2 cellular contexts compared by ENCODE assay signal in the genomic region with DNA sequence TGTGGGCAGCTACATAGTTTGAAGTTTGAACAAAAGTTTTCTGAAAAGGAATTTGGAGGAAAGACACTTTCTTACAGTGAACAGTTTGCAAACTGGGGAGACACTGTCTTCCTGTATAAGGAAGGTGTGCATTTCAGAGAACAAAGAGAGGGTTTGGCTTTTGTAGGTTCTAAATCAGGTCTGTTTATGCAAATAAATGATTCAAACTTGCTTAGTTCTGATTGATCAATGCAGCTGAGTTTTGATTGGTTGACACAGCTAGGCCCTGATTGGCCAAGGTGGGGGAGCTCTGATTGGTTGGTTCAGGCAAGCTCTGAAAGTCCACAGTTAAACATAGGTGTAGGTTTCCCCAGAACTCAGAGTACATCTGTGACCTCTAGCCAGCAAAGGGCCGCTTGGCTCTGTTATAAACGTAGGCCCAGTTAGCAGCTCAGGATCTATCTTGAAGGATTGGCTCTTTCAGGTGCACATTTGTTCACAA.
A peak's percentile ranks its signal among the peaks of the same experiment; 100 is the strongest.
TF ChIP-seq lines count a peak whose summit lies in the region.

No MANE protein-coding gene starts in this region.

TF ChIP-seq in HepG2, 621 proteins besides CTCF, POLR2A, EP300 and RAD21:
- no peak for TF ChIP-seq ZMYM3 (CRISPR knock-in tag; IDR thresholded peaks at IDR 0.05)
- peak; percentile 27; the same call in 1 of the 2 replicates for TF ChIP-seq TAF1 (CRISPR knock-in tag; IDR thresholded peaks at IDR 0.05)
- TF ChIP-seq ZFX (CRISPR knock-in tag; IDR thresholded peaks at IDR 0.05; ENCODE audit: low read depth) = peak; percentile 56; the same call in 1 of the 2 replicates
- 0 out of 2 replicates have a peak, but pooled peaks have one; percentile 34 for TF ChIP-seq ZNF232 (CRISPR knock-in tag; IDR thresholded peaks at IDR 0.05; ENCODE audit: borderline replicate concordance)
- TF ChIP-seq ZFY (CRISPR knock-in tag; IDR thresholded peaks at IDR 0.05) = peak; percentile 58
- TF ChIP-seq SYNCRIP (IDR thresholded peaks at IDR 0.05; ENCODE audit: insufficient read depth, low read depth, low read length) = no peak
- peak; percentile 73 for TF ChIP-seq ZMYM4 (CRISPR knock-in tag; IDR thresholded peaks at IDR 0.05)
- TF ChIP-seq NFYB (CRISPR knock-in tag; IDR thresholded peaks at IDR 0.05) = peak; percentile 74
- no peak for TF ChIP-seq FOXO1 (CRISPR knock-in tag; IDR thresholded peaks at IDR 0.05)
- TF ChIP-seq POLR2AphosphoS5 (IDR thresholded peaks at IDR 0.05; ENCODE audit: low read depth, low read length) = peak; percentile 39; the same call in 1 of the 2 replicates
- peak; percentile 77 for TF ChIP-seq NFYC (CRISPR knock-in tag; IDR thresholded peaks at IDR 0.05)
- TF ChIP-seq ELF4 (CRISPR knock-in tag; IDR thresholded peaks at IDR 0.05; ENCODE audit: borderline replicate concordance) = no peak
- TF ChIP-seq GATAD2A (CRISPR knock-in tag; IDR thresholded peaks at IDR 0.05) = 0 out of 2 replicates have a peak, but pooled peaks have one; percentile 2
- TF ChIP-seq DR1 (CRISPR knock-in tag; IDR thresholded peaks at IDR 0.05) = no peak

TF ChIP-seq in SK-N-SH, 30 proteins besides CTCF, POLR2A, EP300 and RAD21:
- TF ChIP-seq TEAD4 (IDR thresholded peaks at IDR 0.05; ENCODE audit: borderline replicate concordance, insufficient read depth) = no peak
- no peak for TF ChIP-seq MEF2A (IDR thresholded peaks at IDR 0.05; ENCODE audit: borderline replicate concordance, low read depth)
- no peak for TF ChIP-seq POLR2AphosphoS5 (IDR thresholded peaks at IDR 0.05; ENCODE audit: low read depth, low read length)
- no peak for TF ChIP-seq RXRA (IDR thresholded peaks at IDR 0.05; ENCODE audit: borderline replicate concordance, low read depth)
- TF ChIP-seq, protein P1, sequence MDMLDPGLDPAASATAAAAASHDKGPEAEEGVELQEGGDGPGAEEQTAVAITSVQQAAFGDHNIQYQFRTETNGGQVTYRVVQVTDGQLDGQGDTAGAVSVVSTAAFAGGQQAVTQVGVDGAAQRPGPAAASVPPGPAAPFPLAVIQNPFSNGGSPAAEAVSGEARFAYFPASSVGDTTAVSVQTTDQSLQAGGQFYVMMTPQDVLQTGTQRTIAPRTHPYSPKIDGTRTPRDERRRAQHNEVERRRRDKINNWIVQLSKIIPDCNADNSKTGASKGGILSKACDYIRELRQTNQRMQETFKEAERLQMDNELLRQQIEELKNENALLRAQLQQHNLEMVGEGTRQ (IDR thresholded peaks at IDR 0.05; ENCODE audit: borderline replicate concordance, low read depth, low read length) = no peak
- no peak for TF ChIP-seq ELF1 (IDR thresholded peaks at IDR 0.05)
- TF ChIP-seq, protein P2, sequence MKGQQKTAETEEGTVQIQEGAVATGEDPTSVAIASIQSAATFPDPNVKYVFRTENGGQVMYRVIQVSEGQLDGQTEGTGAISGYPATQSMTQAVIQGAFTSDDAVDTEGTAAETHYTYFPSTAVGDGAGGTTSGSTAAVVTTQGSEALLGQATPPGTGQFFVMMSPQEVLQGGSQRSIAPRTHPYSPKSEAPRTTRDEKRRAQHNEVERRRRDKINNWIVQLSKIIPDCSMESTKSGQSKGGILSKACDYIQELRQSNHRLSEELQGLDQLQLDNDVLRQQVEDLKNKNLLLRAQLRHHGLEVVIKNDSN (IDR thresholded peaks at IDR 0.05; ENCODE audit: borderline replicate concordance, low read depth) = no peak
- TF ChIP-seq YY1 (IDR thresholded peaks at IDR 0.05; ENCODE audit: low read depth) = no peak
- no peak for TF ChIP-seq JUND (IDR thresholded peaks at IDR 0.05)
- TF ChIP-seq, protein P3, sequence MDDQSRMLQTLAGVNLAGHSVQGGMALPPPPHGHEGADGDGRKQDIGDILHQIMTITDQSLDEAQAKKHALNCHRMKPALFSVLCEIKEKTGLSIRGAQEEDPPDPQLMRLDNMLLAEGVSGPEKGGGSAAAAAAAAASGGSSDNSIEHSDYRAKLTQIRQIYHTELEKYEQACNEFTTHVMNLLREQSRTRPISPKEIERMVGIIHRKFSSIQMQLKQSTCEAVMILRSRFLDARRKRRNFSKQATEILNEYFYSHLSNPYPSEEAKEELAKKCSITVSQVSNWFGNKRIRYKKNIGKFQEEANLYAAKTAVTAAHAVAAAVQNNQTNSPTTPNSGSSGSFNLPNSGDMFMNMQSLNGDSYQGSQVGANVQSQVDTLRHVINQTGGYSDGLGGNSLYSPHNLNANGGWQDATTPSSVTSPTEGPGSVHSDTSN (IDR thresholded peaks at IDR 0.05) = no peak
- no peak for TF ChIP-seq GABPA (IDR thresholded peaks at IDR 0.05; ENCODE audit: low read depth)
